Comparison of ENCODE assay signal across 8 cellular contexts in genomic region chr17:36947922-36948716, GRCh38. TPM values are rescaled to one million over a fixed set of nuclear protein-coding genes. Genes with fewer than 3 reads are reported as not detected.
DNase-seq lines count a peak whose midpoint lies in the region; ATAC-seq and TF ChIP-seq lines count a peak whose summit lies in the region.

No MANE protein-coding gene starts in this region.

- H3K9me2 ChIP-seq in hepatocyte (replicated peaks; ENCODE audit: insufficient read depth), result no peaks in the 10 kb centered on the region

- H4K20me1 ChIP-seq in hepatocyte (ENCODE audit: insufficient read depth, poor library complexity, severe bottlenecking), result no peaks in the 10 kb centered on the region

- H3K9ac ChIP-seq in ES-I3 (ENCODE audit: low read depth, low read length), result peak overlapping the region; percentile 82

- peak; percentile 2 to 55 for ATAC-seq in activated T-cell treated with anti-CD3 and anti-CD28 coated beads, Interleukin-2, amount 50 U/mL, for 72 hours (replicated peaks in 1 of 2)

- peaks cover 15 to 29% of the 10 kb centered on the region in 2 donors for H3K36me3 Mint-ChIP-seq in activated T-cell treated with anti-CD3 and anti-CD28 coated beads, Interleukin-2, amount 50 U/mL, for 72 hours (ENCODE audit: insufficient read depth in 2 of 2)

- peaks cover 11% of the 10 kb centered on the region for H3K4me1 ChIP-seq in ES-I3 (ENCODE audit: insufficient read depth, low read length)
- H3K4me1 ChIP-seq in hepatocyte (ENCODE audit: insufficient read depth), result peaks cover 10% of the 10 kb centered on the region

- peak overlapping the region; percentile 82 for H3K4me2 ChIP-seq in hepatocyte

- peak overlapping the region; percentile 89 for H3K27ac Mint-ChIP-seq in activated T-cell treated with anti-CD3 and anti-CD28 coated beads, Interleukin-2, amount 50 U/mL, for 72 hours

- H3K36me3 ChIP-seq in ES-I3 (ENCODE audit: insufficient read depth, low read length) (0 out of 2 replicates have a peak, but pooled peaks cover 2% of the 10 kb centered on the region), hepatocyte (replicated peaks; ENCODE audit: insufficient read depth, low read depth) (no peaks in the 10 kb centered on the region)

- peaks cover 50% of the 10 kb centered on the region for H3K27me3 ChIP-seq in hepatocyte

- H3K27ac ChIP-seq in hepatocyte, result peak overlapping the region; percentile 14

- no peaks in the 10 kb centered on the region for H3K9me3 ChIP-seq in ES-I3 (ENCODE audit: control insufficient read depth, insufficient read depth, low read length)
- no peaks in the 10 kb centered on the region for H3K9me3 ChIP-seq in hepatocyte (ENCODE audit: low read depth)

- 3% methylated on average over 26 of the region's 26 CpGs for WGBS in hepatocyte (ENCODE audit: low lambda C conversion rate, missing lambda C conversion rate)

- H3K9me3 Mint-ChIP-seq in activated T-cell treated with anti-CD3 and anti-CD28 coated beads, Interleukin-2, amount 50 U/mL, for 72 hours, result no peaks in the 10 kb centered on the region

- in situ Hi-C loops in GM13976 (cut with MboI; ENCODE audit: low sequenced_read_pairs, unreplicated experiment), result no loop called here

- peaks cover 65% of the 10 kb centered on the region for H3K4me1 Mint-ChIP-seq in activated T-cell treated with anti-CD3 and anti-CD28 coated beads, Interleukin-2, amount 50 U/mL, for 72 hours (ENCODE audit: low read depth)

- H3K27me3 Mint-ChIP-seq in activated T-cell treated with anti-CD3 and anti-CD28 coated beads, Interleukin-2, amount 50 U/mL, for 72 hours (ENCODE audit: low read depth), result peaks cover 48% of the 10 kb centered on the region

- TF ChIP-seq CTCF in hepatocyte (IDR thresholded peaks at IDR 0.05; ENCODE audit: poor library complexity), result no peak
- TF ChIP-seq CTCF in GM13976 (IDR thresholded peaks at IDR 0.05; ENCODE audit: borderline replicate concordance, control extremely low read depth, extremely low read depth, insufficient read depth, missing control alignments), result no peak

- peak overlapping the region; percentile 26 for H3K4me3 ChIP-seq in hepatocyte

- DNase-seq in HS-27A (ENCODE audit: low read depth) (peak; percentile 0), hepatocyte (ENCODE audit: low spot score) (no peak), T1000 (lab: John Stamatoyannopoulos, UW) (no peak), GM13976 (ENCODE audit: low spot score) (no peak), NCI-H2081 (lab: John Stamatoyannopoulos, UW) (no peak)
- DNase-seq in activated T-cell treated with anti-CD3 and anti-CD28 coated beads, Interleukin-2, amount 50 U/mL, for 72 hours, result peak in 1 of 2 donors; percentile 3
- DNase-seq in stimulated activated CD8-positive, alpha-beta memory T cell treated with anti-CD3 and anti-CD28 coated beads, Interleukin-4, amount 100 ng/mL, for 48 hours, result peak; percentile 31

- peaks cover 28% of the 10 kb centered on the region for H3K79me2 ChIP-seq in hepatocyte

- H2AFZ ChIP-seq in hepatocyte, result peak overlapping the region; percentile 86

- H3K4me3 Mint-ChIP-seq in activated T-cell treated with anti-CD3 and anti-CD28 coated beads, Interleukin-2, amount 50 U/mL, for 72 hours, result peak overlapping the region; percentile 92 to 97

RNA-seq across cellular contexts. Expression of gene AATF, which starts 0.6 kb away (rescaled TPM):
- total RNA-seq in activated T-cell treated with anti-CD3 and anti-CD28 coated beads, Interleukin-2, amount 50 U/mL, for 72 hours, result 10 to 100 TPM; 85.1 to 91.9 TPM
- total RNA-seq in hepatocyte, result 31.2 and 35.2 TPM in 2 replicates
- polyA plus RNA-seq in hepatocyte, result 35.7 and 43.3 TPM in 2 replicates

RNA-seq across cellular contexts. Expression of gene LHX1, which starts 10.8 kb away (rescaled TPM):
- total RNA-seq in activated T-cell treated with anti-CD3 and anti-CD28 coated beads, Interleukin-2, amount 50 U/mL, for 72 hours, result under 1 TPM; 0.32 to 0.34 TPM
- not detected in 2 replicates for total RNA-seq in hepatocyte
- polyA plus RNA-seq in hepatocyte, result 0.35 TPM in 1 of 2 replicates, not detected in the other

Comparison
In these comparisons a context has a peak if more than half of its experiments do, and no peak if none do; other contexts are left out.
1. DNase-seq: peak in HS-27A (single experiment) and stimulated activated CD8-positive, alpha-beta memory T cell treated with anti-CD3 and anti-CD28 coated beads, Interleukin-4, amount 100 ng/mL, for 48 hours (single experiment); none in hepatocyte (single experiment), T1000 (single experiment), GM13976 (single experiment) and NCI-H2081 (0 of 2).